ENCODE assay signal across 13 cellular contexts in genomic region chr22:42324991-42325710, GRCh38. TPM values are rescaled to one million over a fixed set of nuclear protein-coding genes. Genes with fewer than 3 reads are reported as not detected.
DNase-seq lines count a peak whose midpoint lies in the region; ATAC-seq and TF ChIP-seq lines count a peak whose summit lies in the region.
"Had no signal": no experiment of that assay in that cellular context is flagged by ENCODE, and none has a peak within 500 bp of the region (broad histone marks: within the 10 kb centered on the region; RNA-seq: fewer than 3 reads in every experiment).

No MANE protein-coding gene starts in this region.

- no TSS peak for BruUV-seq in HCT116 (replicated peaks; lab: Mats Ljungman, UMichigan)

- DNase-seq in activated CD4-positive, alpha-beta T cell treated with anti-CD3 and anti-CD28 coated beads, Interleukin-2, amount 10 ng/mL, durations not matched to agents 7 days and 5 days, result no peak
- DNase-seq in activated CD4-positive, alpha-beta T cell treated with anti-CD3 and anti-CD28 coated beads for 4 hours, result no peak
- DNase-seq in HCT116 (ENCODE audit: low read depth, low spot score), result no peak
- no peak for DNase-seq in RWPE2 (ENCODE audit: low spot score)
- peak in 1 of 10 donors; percentile 20 for DNase-seq in naive thymus-derived CD8-positive, alpha-beta T cell
- DNase-seq in foreskin melanocyte, result no peak
- DNase-seq in dermis blood vessel endothelial cell, result no peak
- DNase-seq: central memory CD4-positive, alpha-beta T cell; naive B cell; NCI-H446 had no signal

- POLR2A ChIA-PET in activated CD4-positive, alpha-beta T cell treated with anti-CD3 and anti-CD28 coated beads, Interleukin-2, amount 10 ng/mL, durations not matched to agents 7 days and 5 days (lab: Charles Lee), result no interaction called here
- POLR2A ChIA-PET in HCT116 (lab: Charles Lee), result no interaction called here
- POLR2A ChIA-PET in naive thymus-derived CD8-positive, alpha-beta T cell (lab: Charles Lee), result interaction anchor here (0.5 to 1.4 kb wide), 5 partner anchors 13 to 44 kb away, joined by 3 read pairs; no protein-coding TSS in a partner anchor

- H3K4me2 ChIP-seq in HCT116 (ENCODE audit: low read length), result peak overlapping the region; percentile 51

- CTCF ChIA-PET in activated CD4-positive, alpha-beta T cell treated with anti-CD3 and anti-CD28 coated beads, Interleukin-2, amount 10 ng/mL, durations not matched to agents 7 days and 5 days (lab: Charles Lee), result no interaction called here
- CTCF ChIA-PET in HCT116 (lab: Charles Lee), result no interaction called here

- no peak overlapping the region for H2AFZ ChIP-seq in HCT116 (ENCODE audit: low read depth, low read length, poor library complexity, severe bottlenecking)

- no peak for TF ChIP-seq RAD21 in HCT116 (IDR thresholded peaks at IDR 0.05; ENCODE audit: low read depth)

- no peaks in the 10 kb centered on the region for H3K79me2 ChIP-seq in HCT116 (ENCODE audit: insufficient read depth, low read length)

- ATAC-seq in HCT116 (peak; percentile 63), RWPE2 (ENCODE audit: low read depth) (peak; percentile 28; the same call in 1 of the 3 replicates), GM18868 (IDR thresholded peaks at IDR 0.05; ENCODE audit: unreplicated experiment) (no peak)
- ATAC-seq in naive thymus-derived CD8-positive, alpha-beta T cell, result peak; percentile 60 to 74
- ATAC-seq: Right ventricle myocardium inferior had no signal

- no peak overlapping the region for H3K4me3 ChIP-seq in HCT116 (replicated peaks in 1 of 2; ENCODE audit: low read depth in 1 of 2, low read length in 2 of 2)
- no peak overlapping the region for H3K4me3 ChIP-seq in RWPE2 (ENCODE audit: severe bottlenecking)

- no peak overlapping the region for H3K4me3 Mint-ChIP-seq in activated CD4-positive, alpha-beta T cell treated with anti-CD3 and anti-CD28 coated beads, Interleukin-2, amount 10 ng/mL, durations not matched to agents 7 days and 5 days
- peak overlapping the region; percentile 28 to 84 (median 58) for H3K4me3 Mint-ChIP-seq in naive thymus-derived CD8-positive, alpha-beta T cell
- H3K4me3 Mint-ChIP-seq: naive B cell had no signal

- H3K27me3 Mint-ChIP-seq in activated CD4-positive, alpha-beta T cell treated with anti-CD3 and anti-CD28 coated beads, Interleukin-2, amount 10 ng/mL, durations not matched to agents 7 days and 5 days, result no peaks in the 10 kb centered on the region
- H3K27me3 Mint-ChIP-seq in naive thymus-derived CD8-positive, alpha-beta T cell, result no peaks in the 10 kb centered on the region

- H3K4me1 ChIP-seq in HCT116 (ENCODE audit: control insufficient read depth in 1 of 2, insufficient read depth in 2 of 2, low read length in 2 of 2), result peaks cover 8 to 24% of the 10 kb centered on the region in 2 experiments
- H3K4me1 ChIP-seq in RWPE2 (ENCODE audit: insufficient read depth, poor library complexity, severe bottlenecking), result peaks cover 7% of the 10 kb centered on the region

- peaks cover 3% of the 10 kb centered on the region for H3K36me3 Mint-ChIP-seq in activated CD4-positive, alpha-beta T cell treated with anti-CD3 and anti-CD28 coated beads, Interleukin-2, amount 10 ng/mL, durations not matched to agents 7 days and 5 days (ENCODE audit: low read depth)
- no peaks in the 10 kb centered on the region for H3K36me3 Mint-ChIP-seq in naive thymus-derived CD8-positive, alpha-beta T cell
- H3K36me3 Mint-ChIP-seq: naive B cell had no signal

- no peaks in the 10 kb centered on the region for H3K9me3 ChIP-seq in HCT116 (ENCODE audit: control insufficient read depth in 1 of 2, insufficient read depth in 1 of 2, low read depth in 1 of 2, low read length in 2 of 2)
- H3K9me3 ChIP-seq in RWPE2 (ENCODE audit: severe bottlenecking), result no peaks in the 10 kb centered on the region

- no peak overlapping the region for H3K9ac ChIP-seq in HCT116 (ENCODE audit: low read length)

- intact Hi-C loops in HCT116 (cut with micrococcal nuclease), result no loop called here

- H3K36me3 ChIP-seq in HCT116 (ENCODE audit: control insufficient read depth in 1 of 2, insufficient read depth in 2 of 2, low read length in 2 of 2), result no peaks in the 10 kb centered on the region
- no peaks in the 10 kb centered on the region for H3K36me3 ChIP-seq in RWPE2 (ENCODE audit: low read depth)

- no peaks in the 10 kb centered on the region for H4K20me1 ChIP-seq in HCT116 (ENCODE audit: insufficient read depth)

- H3K27ac ChIP-seq in HCT116 (ENCODE audit: low read depth, low read length), result no peak overlapping the region; the same call in 1 of the 2 replicates
- H3K27ac ChIP-seq in RWPE2 (ENCODE audit: poor library complexity, severe bottlenecking), result no peak overlapping the region

- RAD21 ChIA-PET in HCT116 (lab: Charles Lee; ENCODE audit: low non-redundant PET in 1 of 2, low total read pairs in 2 of 2, uncharacterized antibody in 2 of 2, unreplicated experiment in 2 of 2), result no interaction called here

- H3K27ac Mint-ChIP-seq in activated CD4-positive, alpha-beta T cell treated with anti-CD3 and anti-CD28 coated beads, Interleukin-2, amount 10 ng/mL, durations not matched to agents 7 days and 5 days, result peak overlapping the region; percentile 72
- H3K27ac Mint-ChIP-seq in naive thymus-derived CD8-positive, alpha-beta T cell, result peak overlapping the region in 8 of 10 donors; percentile 13 to 89 (median 60)
- H3K27ac Mint-ChIP-seq: activated T-helper 2 cell treated with anti-CD3 and anti-CD28 coated beads, Interferon-gamma antibody, Interleukin-2, Interleukin-4, amounts not matched to agents 10 μg/mL and 5 μg/mL and 100 μg/mL, durations not matched to agents 14 hours and 24 hours and 36 hours; naive B cell had no signal

- H3K27me3 ChIP-seq in HCT116 (ENCODE audit: insufficient read depth, low read length), result no peaks in the 10 kb centered on the region
- H3K27me3 ChIP-seq in RWPE2 (ENCODE audit: insufficient read depth, poor library complexity, severe bottlenecking), result no peaks in the 10 kb centered on the region

- peaks cover 5% of the 10 kb centered on the region for H3K9me3 Mint-ChIP-seq in activated CD4-positive, alpha-beta T cell treated with anti-CD3 and anti-CD28 coated beads, Interleukin-2, amount 10 ng/mL, durations not matched to agents 7 days and 5 days
- no peaks in the 10 kb centered on the region for H3K9me3 Mint-ChIP-seq in naive thymus-derived CD8-positive, alpha-beta T cell

- no peak for TF ChIP-seq POLR2A in HCT116 (IDR thresholded peaks at IDR 0.05; ENCODE audit: borderline replicate concordance, extremely low read depth, insufficient read depth, insufficient read length)

- H3K9me2 ChIP-seq in HCT116 (ENCODE audit: insufficient read depth), result no peaks in the 10 kb centered on the region

- peaks cover 50% of the 10 kb centered on the region for H3K4me1 Mint-ChIP-seq in activated CD4-positive, alpha-beta T cell treated with anti-CD3 and anti-CD28 coated beads, Interleukin-2, amount 10 ng/mL, durations not matched to agents 7 days and 5 days
- H3K4me1 Mint-ChIP-seq in naive thymus-derived CD8-positive, alpha-beta T cell, result peaks cover 35 to 56% (median 43%) of the 10 kb centered on the region in 4 donors

- no peak for TF ChIP-seq CTCF in HCT116 (IDR thresholded peaks at IDR 0.05 in 2 of 3, conservative IDR thresholded peaks at IDR 0.05 in 1 of 3; ENCODE audit: borderline replicate concordance in 1 of 3, insufficient read depth in 1 of 3, low read depth in 2 of 3, low read length in 2 of 3)
- TF ChIP-seq CTCF in RWPE2 (IDR thresholded peaks at IDR 0.05; ENCODE audit: poor library complexity, severe bottlenecking), result no peak

TF ChIP-seq in HCT116, 20 proteins besides CTCF, POLR2A, EP300 and RAD21:
- no peak for TF ChIP-seq ELF1 (IDR thresholded peaks at IDR 0.05; ENCODE audit: borderline replicate concordance, low read depth)
- TF ChIP-seq ZBTB33 (IDR thresholded peaks at IDR 0.05; ENCODE audit: extremely low read depth, insufficient replicate concordance, low read length), result no peak
- no peak for TF ChIP-seq TCF7L2 (IDR thresholded peaks at IDR 0.05; ENCODE audit: borderline replicate concordance, extremely low read depth, insufficient read depth, insufficient read length)
- TF ChIP-seq FOSL1 (IDR thresholded peaks at IDR 0.05; ENCODE audit: low read depth), result no peak

RNA-seq across cellular contexts. Expression of gene TCF20, which starts 54.7 kb away (rescaled TPM):
- total RNA-seq in activated CD4-positive, alpha-beta T cell treated with anti-CD3 and anti-CD28 coated beads, Interleukin-2, amount 10 ng/mL, durations not matched to agents 7 days and 5 days, result 10 to 100 TPM; 82.1 to 87.1 TPM
- 66.7 TPM for total RNA-seq in HCT116 (2021; ENCODE audit: unreplicated experiment)
- 28.4 and 32.7 TPM in 2 replicates for polyA plus RNA-seq in HCT116 (2012)
- total RNA-seq in naive thymus-derived CD8-positive, alpha-beta T cell, result 100 to 1,000 TPM in 1 of 2 experiments, 10 to 100 TPM in 1; 98.2 to 109 TPM
- 1 to 10 TPM; 1.3 to 3.4 (median 2.4) TPM for polyA plus RNA-seq in naive thymus-derived CD8-positive, alpha-beta T cell
- 25.7 and 29.0 TPM in 2 replicates for total RNA-seq in dermis blood vessel endothelial cell
